In genomic region chr19:2962018-2962670, GRCh38 we compare ENCODE assay signal across 8 cellular contexts. TPM values are rescaled to one million over a fixed set of nuclear protein-coding genes. Genes with fewer than 3 reads are reported as not detected.
DNase-seq lines count a peak whose midpoint lies in the region; ATAC-seq, FAIRE-seq and TF ChIP-seq lines count a peak whose summit lies in the region.

No MANE protein-coding gene starts in this region.

- DNase-seq in A673 (ENCODE audit: low spot score), result peak; percentile 87
- peak; percentile 66 for DNase-seq in NCI-H2081 treated with DMSO at 0.1 percent for 48 hours (lab: John Stamatoyannopoulos, UW)
- DNase-seq in T-helper 2 cell treated with Interferon-gamma antibody and Interleukin-4, amounts not matched to agents 5 μg/mL and 100 μg/mL, for 36 hours (ENCODE audit: low spot score), result peak; percentile 45
- DNase-seq in left colon, result no peak
- peak; percentile 38 for DNase-seq in stimulated activated naive CD8-positive, alpha-beta T cell treated with anti-CD3 and anti-CD28 coated beads, Interleukin-15, Interleukin-2, amounts not matched to agents 100 U/mL and 50 U/mL, for 24 hours
- no peak for DNase-seq in ureter (ENCODE audit: low spot score)

- intact Hi-C loops in A673 (cut with micrococcal nuclease; ENCODE audit: unreplicated experiment), result loop anchor here (1.0 kb wide), 2 partner anchors 146 to 164 kb away; no protein-coding TSS in a partner anchor
- intact Hi-C loops in left colon (cut with DNase I, micrococcal nuclease), result loop anchor here in 1 of 2 donors (10.0 kb wide), 1 partner anchor 143 kb away; no protein-coding TSS in a partner anchor

- peaks cover 2% of the 10 kb centered on the region for H3K4me1 Mint-ChIP-seq in T-helper 2 cell treated with Interferon-gamma antibody and Interleukin-4, amounts not matched to agents 5 μg/mL and 100 μg/mL, for 36 hours (ENCODE audit: low read depth)

- H3K27me3 Mint-ChIP-seq in T-helper 2 cell treated with Interferon-gamma antibody and Interleukin-4, amounts not matched to agents 5 μg/mL and 100 μg/mL, for 36 hours (ENCODE audit: low read depth), result peaks cover 2% of the 10 kb centered on the region

- H3K27ac Mint-ChIP-seq in T-helper 2 cell treated with Interferon-gamma antibody and Interleukin-4, amounts not matched to agents 5 μg/mL and 100 μg/mL, for 36 hours, result no peak overlapping the region

- no peaks in the 10 kb centered on the region for H3K27me3 ChIP-seq in A673 (replicated peaks; ENCODE audit: insufficient read depth, low read depth, low read length, poor library complexity)

- ATAC-seq in left colon, result peak; percentile 92
- ATAC-seq in stimulated activated naive CD8-positive, alpha-beta T cell treated with anti-CD3 and anti-CD28 coated beads, Interleukin-15, Interleukin-2, amounts not matched to agents 100 U/mL and 50 U/mL, for 24 hours, result no peak

- H3K4me3 Mint-ChIP-seq in T-helper 2 cell treated with Interferon-gamma antibody and Interleukin-4, amounts not matched to agents 5 μg/mL and 100 μg/mL, for 36 hours, result peak overlapping the region; percentile 34

- FAIRE-seq in colon (lab: Jason Lieb, UNC), result peak; percentile 49

- no peaks in the 10 kb centered on the region for H3K9me3 Mint-ChIP-seq in T-helper 2 cell treated with Interferon-gamma antibody and Interleukin-4, amounts not matched to agents 5 μg/mL and 100 μg/mL, for 36 hours

- H3K36me3 Mint-ChIP-seq in T-helper 2 cell treated with Interferon-gamma antibody and Interleukin-4, amounts not matched to agents 5 μg/mL and 100 μg/mL, for 36 hours (ENCODE audit: low read depth), result no peaks in the 10 kb centered on the region

- H3K27ac ChIP-seq in A673 (ENCODE audit: low read depth, low read length, poor library complexity, severe bottlenecking), result no peak overlapping the region

- H3K4me1 ChIP-seq in A673 (ENCODE audit: insufficient read depth, low read length, poor library complexity, severe bottlenecking), result no peaks in the 10 kb centered on the region

- no TSS peak for BruUV-seq in A673 (replicated peaks; lab: Mats Ljungman, UMichigan)

- no peaks in the 10 kb centered on the region for H3K36me3 ChIP-seq in A673 (ENCODE audit: insufficient read depth, low read length, poor library complexity, severe bottlenecking)

- no peak overlapping the region for H3K4me3 ChIP-seq in A673 (ENCODE audit: low read depth, low read length, poor library complexity, severe bottlenecking)

- CTCF ChIA-PET in A673 (lab: Charles Lee), result interaction anchor here (1.1 to 2.0 kb wide), 3 partner anchors 12 to 147 kb away, joined by 4 to 11 read pairs (median 6); no protein-coding TSS in a partner anchor

- H3K9me3 ChIP-seq in A673 (ENCODE audit: low read depth, low read length, poor library complexity, severe bottlenecking), result no peaks in the 10 kb centered on the region

- POLR2A ChIA-PET in A673 (lab: Charles Lee; ENCODE audit: low non-redundant PET), result no interaction called here

- peak; percentile 80 for TF ChIP-seq CTCF in A673 (conservative IDR thresholded peaks at IDR 0.05; ENCODE audit: low read depth, low read length)
- peak; percentile 56 for TF ChIP-seq CTCF in GM12874 (IDR thresholded peaks at IDR 0.05; ENCODE audit: insufficient read depth, low read depth, low read length)

RNA-seq across cellular contexts. Expression of gene TLE6, which starts 15.2 kb away (rescaled TPM):
- total RNA-seq in A673 (2021) (1.1 TPM in 1 of 2 replicates, not detected in the other), left colon (1 to 10 TPM; 2.2 to 2.6 TPM), ureter (3.6 TPM)

RNA-seq across cellular contexts. Expression of gene ZNF77, which starts 17.4 kb away (rescaled TPM):
- total RNA-seq in A673 (2021), result 6.3 and 6.4 TPM in 2 replicates
- total RNA-seq in left colon, result 1 to 10 TPM; 4.5 to 4.6 TPM
- 6.6 TPM for total RNA-seq in ureter

Comparison
In these comparisons a context has a peak if more than half of its experiments do, and no peak if none do; other contexts are left out.
1. DNase-seq: peak in A673 (single experiment), NCI-H2081 treated with DMSO at 0.1 percent for 48 hours (single experiment), T-helper 2 cell treated with Interferon-gamma antibody and Interleukin-4, amounts not matched to agents 5 μg/mL and 100 μg/mL, for 36 hours (single experiment) and stimulated activated naive CD8-positive, alpha-beta T cell treated with anti-CD3 and anti-CD28 coated beads, Interleukin-15, Interleukin-2, amounts not matched to agents 100 U/mL and 50 U/mL, for 24 hours (single experiment); none in left colon (0 of 2) and ureter (single experiment).